In genomic region chr17:32266389-32267269, GRCh38 we compare ENCODE assay signal across 8 cellular contexts. TPM values are rescaled to one million over a fixed set of nuclear protein-coding genes. Genes with fewer than 3 reads are reported as not detected.
DNase-seq lines count a peak whose midpoint lies in the region; ATAC-seq, FAIRE-seq and TF ChIP-seq lines count a peak whose summit lies in the region.

No MANE protein-coding gene starts in this region.

- H3K9me3 ChIP-seq in HepG2 (ENCODE audit: low read length) (no peaks in the 10 kb centered on the region), suprapubic skin (no peaks in the 10 kb centered on the region)

- peaks cover 4% of the 10 kb centered on the region for H3K36me3 Mint-ChIP-seq in Calu3 (ENCODE audit: insufficient read depth, unreplicated experiment)

- no peak for TF ChIP-seq POLR2A in HepG2 (IDR thresholded peaks at IDR 0.05; ENCODE audit: insufficient read depth in 1 of 2, low read depth in 2 of 2, low read length in 2 of 2)
- TF ChIP-seq POLR2A in suprapubic skin (IDR thresholded peaks at IDR 0.05) = no peak

- POLR2A ChIA-PET in HepG2 (lab: Yijun Ruan, JAX) = no interaction called here

- no TSS peak for BruUV-seq in Calu3 (replicated peaks; lab: Mats Ljungman, UMichigan)
- BruUV-seq in HepG2 (replicated peaks; lab: Mats Ljungman, UMichigan) = no TSS peak

- H3K79me2 ChIP-seq in HepG2 (ENCODE audit: insufficient read depth, low read length) = no peaks in the 10 kb centered on the region

- no peak for FAIRE-seq in HepG2 (lab: Jason Lieb, UNC)

- H3K9me3 Mint-ChIP-seq in Calu3 (ENCODE audit: low read depth, unreplicated experiment) = no peaks in the 10 kb centered on the region

- TF ChIP-seq RAD21 in HepG2 (CRISPR knock-in tag; IDR thresholded peaks at IDR 0.05) = no peak

- TF ChIP-seq EP300 in HepG2 (IDR thresholded peaks at IDR 0.05; ENCODE audit: low read depth in 2 of 2, low read length in 2 of 2) (no peak), HepG2 (CRISPR knock-in tag; IDR thresholded peaks at IDR 0.05; ENCODE audit: borderline replicate concordance) (no peak), suprapubic skin (IDR thresholded peaks at IDR 0.05) (no peak)

- ATAC-seq in HepG2 (peak; percentile 13; the same call in 2 of the 3 replicates), HG02852 (IDR thresholded peaks at IDR 0.05; ENCODE audit: unreplicated experiment) (no peak), GM18868 (IDR thresholded peaks at IDR 0.05; ENCODE audit: unreplicated experiment) (no peak), GM21529 (IDR thresholded peaks at IDR 0.05; ENCODE audit: unreplicated experiment) (no peak)

- no peak overlapping the region for H3K9ac ChIP-seq in HepG2 (ENCODE audit: insufficient read depth, low read depth, low read length)

- H3K36me3 ChIP-seq in HepG2 (replicated peaks in 1 of 2; ENCODE audit: control insufficient read depth in 1 of 2, insufficient read depth in 2 of 2, low read length in 2 of 2) (no peaks in the 10 kb centered on the region), suprapubic skin (no peaks in the 10 kb centered on the region)

- no peaks in the 10 kb centered on the region for H4K20me1 ChIP-seq in HepG2 (ENCODE audit: insufficient read depth, low read length)

- peaks cover 94% of the 10 kb centered on the region for H3K27me3 Mint-ChIP-seq in Calu3 (ENCODE audit: unreplicated experiment)

- H3K4me1 ChIP-seq in HepG2 (ENCODE audit: insufficient read depth, low read length) (peaks cover 23% of the 10 kb centered on the region), suprapubic skin (peaks cover 29% of the 10 kb centered on the region)

- 16% methylated on average over 26 of the region's 78 CpGs for WGBS in HepG2 (ENCODE audit: low lambda C conversion rate)
- under 1% methylated on average over 20 of the region's 78 CpGs for WGBS in suprapubic skin

- peaks cover 20% of the 10 kb centered on the region for H3K4me1 Mint-ChIP-seq in Calu3 (ENCODE audit: low read depth, unreplicated experiment)

- H3K4me3 Mint-ChIP-seq in Calu3 (ENCODE audit: low read depth, unreplicated experiment) = peak overlapping the region; percentile 62

- H3K27ac Mint-ChIP-seq in Calu3 (ENCODE audit: unreplicated experiment) = no peak overlapping the region

- peak overlapping the region; percentile 25 for H3K4me3 ChIP-seq in astrocyte of the spinal cord (ENCODE audit: low read depth, low read length)
- peak overlapping the region; percentile 57 to 65 (median 61); a peak in 4 of 6 replicates for H3K4me3 ChIP-seq in HepG2 (replicated peaks in 1 of 3; ENCODE audit: insufficient read depth in 1 of 3, low read depth in 2 of 3, low read length in 3 of 3)
- peak overlapping the region; percentile 81 for H3K4me3 ChIP-seq in suprapubic skin

- DNase-seq in Calu3 (peak; percentile 8), NCI-H69 (lab: John Stamatoyannopoulos, UW) (peak; percentile 70), astrocyte of the spinal cord (ENCODE audit: low read depth, low spot score) (no peak), HepG2 (ENCODE audit: low spot score) (no peak), suprapubic skin (ENCODE audit: low spot score in 2 of 2) (no peak)

- peak overlapping the region; percentile 72 for H3K4me2 ChIP-seq in HepG2 (ENCODE audit: low read depth, low read length)

- CTCF ChIA-PET in Calu3 (lab: Charles Lee) = interaction anchor here (0.5 kb wide), 2 partner anchors 74 to 356 kb away, joined by 3 to 6 read pairs; no protein-coding TSS in a partner anchor
- CTCF ChIA-PET in HepG2 (lab: Yijun Ruan, JAX; ENCODE audit: low intra/inter-chr PET ratio, low total read pairs) = no interaction called here

- TF ChIP-seq CTCF in Calu3 (IDR thresholded peaks at IDR 0.05; ENCODE audit: unreplicated experiment) (no peak), astrocyte of the spinal cord (IDR thresholded peaks at IDR 0.05; ENCODE audit: low read depth, low read length) (no peak), HepG2 (CRISPR knock-in tag; IDR thresholded peaks at IDR 0.05) (no peak), suprapubic skin (IDR thresholded peaks at IDR 0.05) (no peak)

- H3K27me3 ChIP-seq in HepG2 (ENCODE audit: control insufficient read depth in 1 of 2, insufficient read depth in 2 of 2, low read length in 2 of 2) (peaks cover 22 to 75% of the 10 kb centered on the region in 2 experiments), suprapubic skin (peaks cover 46% of the 10 kb centered on the region)

- in situ Hi-C loops in astrocyte of the spinal cord (cut with HindIII; ENCODE audit: low sequenced_read_pairs) (no loop called here), HepG2 (cut with HindIII; ENCODE audit: extremely low pct_ligation_motif_present, low pct_unique_long_range_greater_than_20kb) (no loop called here)

- intact Hi-C loops in Calu3 (cut with micrococcal nuclease; ENCODE audit: unreplicated experiment) (no loop called here), HepG2 (cut with micrococcal nuclease; ENCODE audit: unreplicated experiment) (no loop called here)

- no peak overlapping the region for H2AFZ ChIP-seq in HepG2 (ENCODE audit: low read length)

- H3K27ac ChIP-seq in HepG2 (ENCODE audit: extremely low read length, insufficient read depth, low read length) (no peak overlapping the region), suprapubic skin (no peak overlapping the region)

TF ChIP-seq in HepG2, 621 proteins besides CTCF, POLR2A, EP300 and RAD21 (continues in another document):
- TF ChIP-seq JDP2 (CRISPR knock-in tag; IDR thresholded peaks at IDR 0.05; ENCODE audit: borderline replicate concordance) (no peak), MTF2 (CRISPR knock-in tag; IDR thresholded peaks at IDR 0.05; ENCODE audit: borderline replicate concordance) (peak; percentile 74; the same call in 1 of the 2 replicates), ZNF780A (CRISPR knock-in tag; IDR thresholded peaks at IDR 0.05) (no peak)
- TF ChIP-seq, protein P1, sequence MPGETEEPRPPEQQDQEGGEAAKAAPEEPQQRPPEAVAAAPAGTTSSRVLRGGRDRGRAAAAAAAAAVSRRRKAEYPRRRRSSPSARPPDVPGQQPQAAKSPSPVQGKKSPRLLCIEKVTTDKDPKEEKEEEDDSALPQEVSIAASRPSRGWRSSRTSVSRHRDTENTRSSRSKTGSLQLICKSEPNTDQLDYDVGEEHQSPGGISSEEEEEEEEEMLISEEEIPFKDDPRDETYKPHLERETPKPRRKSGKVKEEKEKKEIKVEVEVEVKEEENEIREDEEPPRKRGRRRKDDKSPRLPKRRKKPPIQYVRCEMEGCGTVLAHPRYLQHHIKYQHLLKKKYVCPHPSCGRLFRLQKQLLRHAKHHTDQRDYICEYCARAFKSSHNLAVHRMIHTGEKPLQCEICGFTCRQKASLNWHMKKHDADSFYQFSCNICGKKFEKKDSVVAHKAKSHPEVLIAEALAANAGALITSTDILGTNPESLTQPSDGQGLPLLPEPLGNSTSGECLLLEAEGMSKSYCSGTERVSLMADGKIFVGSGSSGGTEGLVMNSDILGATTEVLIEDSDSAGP (CRISPR knock-in tag; IDR thresholded peaks at IDR 0.05; ENCODE audit: borderline replicate concordance) = peak; percentile 44; the same call in 1 of the 2 replicates
- TF ChIP-seq, protein P2, sequence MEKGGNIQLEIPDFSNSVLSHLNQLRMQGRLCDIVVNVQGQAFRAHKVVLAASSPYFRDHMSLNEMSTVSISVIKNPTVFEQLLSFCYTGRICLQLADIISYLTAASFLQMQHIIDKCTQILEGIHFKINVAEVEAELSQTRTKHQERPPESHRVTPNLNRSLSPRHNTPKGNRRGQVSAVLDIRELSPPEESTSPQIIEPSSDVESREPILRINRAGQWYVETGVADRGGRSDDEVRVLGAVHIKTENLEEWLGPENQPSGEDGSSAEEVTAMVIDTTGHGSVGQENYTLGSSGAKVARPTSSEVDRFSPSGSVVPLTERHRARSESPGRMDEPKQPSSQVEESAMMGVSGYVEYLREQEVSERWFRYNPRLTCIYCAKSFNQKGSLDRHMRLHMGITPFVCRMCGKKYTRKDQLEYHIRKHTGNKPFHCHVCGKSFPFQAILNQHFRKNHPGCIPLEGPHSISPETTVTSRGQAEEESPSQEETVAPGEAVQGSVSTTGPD (CRISPR knock-in tag; IDR thresholded peaks at IDR 0.05) = no peak

RNA-seq across cellular contexts. Expression of gene RHBDL3, which starts 1.0 kb away (rescaled TPM):
- 0.24 and 0.27 TPM in 2 replicates for total RNA-seq in Calu3 (2022)
- 0.09 TPM in 1 of 2 replicates, not detected in the other for total RNA-seq in HepG2 (2016; rRNA removed; fragmentation: Illumina TruSeq; extraction: Trizol)
- total RNA-seq in HepG2 (2016; cell fraction: cytosol; rRNA removed; fragmentation: Illumina TruSeq; extraction: Trizol; ENCODE audit: low read depth) = 0.18 and 0.30 TPM in 2 replicates
- 0.11 TPM in 1 of 2 replicates, not detected in the other for total RNA-seq in HepG2 (2016; cell fraction: insoluble cytoplasmic fraction; rRNA removed; fragmentation: Illumina TruSeq; extraction: Trizol)
- total RNA-seq in HepG2 (2016; cell fraction: membrane; rRNA removed; fragmentation: Illumina TruSeq; extraction: Trizol) = 0.07 and 0.15 TPM in 2 replicates
- total RNA-seq in HepG2 (2016; cell fraction: nucleus; rRNA removed; fragmentation: Illumina TruSeq; extraction: Trizol) = 0.13 and 0.19 TPM in 2 replicates
- polyA plus RNA-seq in HepG2 (2011; rRNA removed) = 0.04 TPM in 1 of 2 replicates, not detected in the other
- polyA plus RNA-seq in HepG2 (2011; cell fraction: cytosol; rRNA removed) = 0.07 TPM in 1 of 2 replicates, not detected in the other
- polyA plus RNA-seq in HepG2 (2011; cell fraction: nucleus; rRNA removed) = not detected in 2 replicates
- 0.07 TPM in 1 of 2 replicates, not detected in the other for polyA plus RNA-seq in HepG2 (2012)
- 0.24 and 0.34 TPM in 2 replicates for polyA plus RNA-seq in HepG2 (2016; cell fraction: cytosol; fragmentation: Illumina TruSeq; extraction: Trizol; ENCODE audit: low read depth)
- polyA plus RNA-seq in HepG2 (2016; cell fraction: insoluble cytoplasmic fraction; fragmentation: Illumina TruSeq; extraction: Trizol; ENCODE audit: low read depth) = not detected in 2 replicates
- 0.19 and 0.24 TPM in 2 replicates for polyA plus RNA-seq in HepG2 (2016; cell fraction: membrane; fragmentation: Illumina TruSeq; extraction: Trizol; ENCODE audit: low read depth)
- polyA plus RNA-seq in HepG2 (2016; cell fraction: nucleus; fragmentation: Illumina TruSeq; extraction: Trizol; ENCODE audit: insufficient read depth, low read depth) = 0.16 TPM in 1 of 2 replicates, not detected in the other
- 0.07 and 0.12 TPM in 2 replicates for polyA minus RNA-seq in HepG2 (2011; rRNA and poly(A)+ RNA removed; ENCODE audit: low replicate concordance)
- not detected in 2 replicates for polyA minus RNA-seq in HepG2 (2011; cell fraction: cytosol; rRNA and poly(A)+ RNA removed)
- not detected in 2 replicates for polyA minus RNA-seq in HepG2 (2011; cell fraction: nucleus; rRNA and poly(A)+ RNA removed)
- total RNA-seq in suprapubic skin = 1 to 10 TPM in 1 of 4 donors, under 1 TPM in 2, not detected in 1; 0.31 to 1.7 (median 0.34) TPM

Comparison
In these comparisons a context has a peak if more than half of its experiments do, and no peak if none do; other contexts are left out.
1. DNase-seq: peak in Calu3 (single experiment) and NCI-H69 (single experiment); none in astrocyte of the spinal cord (single experiment), HepG2 (single experiment) and suprapubic skin (0 of 2).
2. H3K4me3 ChIP-seq: peak in every context shown above with its lines; median percentile 81 in suprapubic skin; 61 in HepG2; 25 in astrocyte of the spinal cord.